ENCODE assay signal across 1 cellular context in the genomic region with DNA sequence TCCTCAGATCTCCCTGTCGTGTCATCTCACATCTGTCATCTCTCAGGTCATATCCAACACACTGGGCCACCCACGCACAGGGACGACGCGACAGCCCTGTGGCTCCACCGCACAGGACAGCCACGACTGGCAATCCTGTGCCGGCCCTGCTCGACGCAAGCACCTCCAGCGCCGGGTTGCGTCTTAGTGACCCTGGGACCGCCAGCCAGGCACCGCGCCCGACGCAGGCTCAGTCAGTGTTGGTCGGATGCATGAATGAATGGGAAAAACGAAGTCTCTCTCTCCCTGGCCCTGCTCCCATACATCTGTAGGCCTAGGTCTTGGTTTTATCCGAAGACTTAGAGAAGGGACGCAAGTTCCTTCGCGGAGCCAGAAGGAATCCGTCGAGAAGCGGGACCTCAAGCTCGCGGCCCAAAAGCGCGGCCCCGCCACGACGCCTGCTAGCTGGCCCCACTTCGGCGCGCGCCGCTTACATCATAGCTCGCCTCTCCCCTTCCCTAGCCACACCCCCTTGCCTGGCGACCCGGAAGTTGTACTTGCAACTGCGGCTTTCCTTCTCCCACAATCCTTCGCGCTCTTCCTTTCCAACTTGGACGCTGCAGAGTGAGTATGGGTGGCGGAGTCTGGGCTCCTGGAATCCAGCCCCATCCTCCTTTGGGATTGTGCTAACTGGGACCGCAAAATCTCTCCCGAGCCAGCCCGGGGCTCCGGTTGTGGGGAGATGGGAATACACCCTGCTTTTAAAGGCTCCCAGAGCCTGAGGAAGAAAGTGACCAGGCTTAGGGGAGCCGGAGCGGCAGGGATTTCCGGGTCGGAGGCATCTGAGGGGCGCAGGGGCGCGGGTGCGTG.
TF ChIP-seq lines count a peak whose summit lies in the region.

A gene (plus strand): TSS at position 577 of the 849 bp plus-strand sequence. CDS start 413 bp downstream, outside the sequence.

TF ChIP-seq in K562, 482 proteins besides CTCF, POLR2A, EP300 and RAD21 (continued from another document and continues in another):
- TF ChIP-seq, protein P1, sequence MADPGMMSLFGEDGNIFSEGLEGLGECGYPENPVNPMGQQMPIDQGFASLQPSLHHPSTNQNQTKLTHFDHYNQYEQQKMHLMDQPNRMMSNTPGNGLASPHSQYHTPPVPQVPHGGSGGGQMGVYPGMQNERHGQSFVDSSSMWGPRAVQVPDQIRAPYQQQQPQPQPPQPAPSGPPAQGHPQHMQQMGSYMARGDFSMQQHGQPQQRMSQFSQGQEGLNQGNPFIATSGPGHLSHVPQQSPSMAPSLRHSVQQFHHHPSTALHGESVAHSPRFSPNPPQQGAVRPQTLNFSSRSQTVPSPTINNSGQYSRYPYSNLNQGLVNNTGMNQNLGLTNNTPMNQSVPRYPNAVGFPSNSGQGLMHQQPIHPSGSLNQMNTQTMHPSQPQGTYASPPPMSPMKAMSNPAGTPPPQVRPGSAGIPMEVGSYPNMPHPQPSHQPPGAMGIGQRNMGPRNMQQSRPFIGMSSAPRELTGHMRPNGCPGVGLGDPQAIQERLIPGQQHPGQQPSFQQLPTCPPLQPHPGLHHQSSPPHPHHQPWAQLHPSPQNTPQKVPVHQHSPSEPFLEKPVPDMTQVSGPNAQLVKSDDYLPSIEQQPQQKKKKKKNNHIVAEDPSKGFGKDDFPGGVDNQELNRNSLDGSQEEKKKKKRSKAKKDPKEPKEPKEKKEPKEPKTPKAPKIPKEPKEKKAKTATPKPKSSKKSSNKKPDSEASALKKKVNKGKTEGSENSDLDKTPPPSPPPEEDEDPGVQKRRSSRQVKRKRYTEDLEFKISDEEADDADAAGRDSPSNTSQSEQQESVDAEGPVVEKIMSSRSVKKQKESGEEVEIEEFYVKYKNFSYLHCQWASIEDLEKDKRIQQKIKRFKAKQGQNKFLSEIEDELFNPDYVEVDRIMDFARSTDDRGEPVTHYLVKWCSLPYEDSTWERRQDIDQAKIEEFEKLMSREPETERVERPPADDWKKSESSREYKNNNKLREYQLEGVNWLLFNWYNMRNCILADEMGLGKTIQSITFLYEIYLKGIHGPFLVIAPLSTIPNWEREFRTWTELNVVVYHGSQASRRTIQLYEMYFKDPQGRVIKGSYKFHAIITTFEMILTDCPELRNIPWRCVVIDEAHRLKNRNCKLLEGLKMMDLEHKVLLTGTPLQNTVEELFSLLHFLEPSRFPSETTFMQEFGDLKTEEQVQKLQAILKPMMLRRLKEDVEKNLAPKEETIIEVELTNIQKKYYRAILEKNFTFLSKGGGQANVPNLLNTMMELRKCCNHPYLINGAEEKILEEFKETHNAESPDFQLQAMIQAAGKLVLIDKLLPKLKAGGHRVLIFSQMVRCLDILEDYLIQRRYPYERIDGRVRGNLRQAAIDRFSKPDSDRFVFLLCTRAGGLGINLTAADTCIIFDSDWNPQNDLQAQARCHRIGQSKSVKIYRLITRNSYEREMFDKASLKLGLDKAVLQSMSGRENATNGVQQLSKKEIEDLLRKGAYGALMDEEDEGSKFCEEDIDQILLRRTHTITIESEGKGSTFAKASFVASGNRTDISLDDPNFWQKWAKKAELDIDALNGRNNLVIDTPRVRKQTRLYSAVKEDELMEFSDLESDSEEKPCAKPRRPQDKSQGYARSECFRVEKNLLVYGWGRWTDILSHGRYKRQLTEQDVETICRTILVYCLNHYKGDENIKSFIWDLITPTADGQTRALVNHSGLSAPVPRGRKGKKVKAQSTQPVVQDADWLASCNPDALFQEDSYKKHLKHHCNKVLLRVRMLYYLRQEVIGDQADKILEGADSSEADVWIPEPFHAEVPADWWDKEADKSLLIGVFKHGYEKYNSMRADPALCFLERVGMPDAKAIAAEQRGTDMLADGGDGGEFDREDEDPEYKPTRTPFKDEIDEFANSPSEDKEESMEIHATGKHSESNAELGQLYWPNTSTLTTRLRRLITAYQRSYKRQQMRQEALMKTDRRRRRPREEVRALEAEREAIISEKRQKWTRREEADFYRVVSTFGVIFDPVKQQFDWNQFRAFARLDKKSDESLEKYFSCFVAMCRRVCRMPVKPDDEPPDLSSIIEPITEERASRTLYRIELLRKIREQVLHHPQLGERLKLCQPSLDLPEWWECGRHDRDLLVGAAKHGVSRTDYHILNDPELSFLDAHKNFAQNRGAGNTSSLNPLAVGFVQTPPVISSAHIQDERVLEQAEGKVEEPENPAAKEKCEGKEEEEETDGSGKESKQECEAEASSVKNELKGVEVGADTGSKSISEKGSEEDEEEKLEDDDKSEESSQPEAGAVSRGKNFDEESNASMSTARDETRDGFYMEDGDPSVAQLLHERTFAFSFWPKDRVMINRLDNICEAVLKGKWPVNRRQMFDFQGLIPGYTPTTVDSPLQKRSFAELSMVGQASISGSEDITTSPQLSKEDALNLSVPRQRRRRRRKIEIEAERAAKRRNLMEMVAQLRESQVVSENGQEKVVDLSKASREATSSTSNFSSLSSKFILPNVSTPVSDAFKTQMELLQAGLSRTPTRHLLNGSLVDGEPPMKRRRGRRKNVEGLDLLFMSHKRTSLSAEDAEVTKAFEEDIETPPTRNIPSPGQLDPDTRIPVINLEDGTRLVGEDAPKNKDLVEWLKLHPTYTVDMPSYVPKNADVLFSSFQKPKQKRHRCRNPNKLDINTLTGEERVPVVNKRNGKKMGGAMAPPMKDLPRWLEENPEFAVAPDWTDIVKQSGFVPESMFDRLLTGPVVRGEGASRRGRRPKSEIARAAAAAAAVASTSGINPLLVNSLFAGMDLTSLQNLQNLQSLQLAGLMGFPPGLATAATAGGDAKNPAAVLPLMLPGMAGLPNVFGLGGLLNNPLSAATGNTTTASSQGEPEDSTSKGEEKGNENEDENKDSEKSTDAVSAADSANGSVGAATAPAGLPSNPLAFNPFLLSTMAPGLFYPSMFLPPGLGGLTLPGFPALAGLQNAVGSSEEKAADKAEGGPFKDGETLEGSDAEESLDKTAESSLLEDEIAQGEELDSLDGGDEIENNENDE (IDR thresholded peaks at IDR 0.05; ENCODE audit: low read depth, low read length) = no peak
- TF ChIP-seq ZNF282 (CRISPR knock-in tag; IDR thresholded peaks at IDR 0.05) (peak; percentile 99), MTA3 (IDR thresholded peaks at IDR 0.05; ENCODE audit: borderline replicate concordance) (peak; percentile 89; the same call in 1 of the 2 replicates), FOXJ3 (CRISPR knock-in tag; IDR thresholded peaks at IDR 0.05) (peak; percentile 73; the same call in 1 of the 2 replicates), SREBF1 (IDR thresholded peaks at IDR 0.05; ENCODE audit: borderline replicate concordance, low read depth, low read length) (no peak), PPARD (CRISPR knock-in tag; IDR thresholded peaks at IDR 0.05) (no peak), ASH1L (IDR thresholded peaks at IDR 0.05; ENCODE audit: borderline replicate concordance, low read depth, partially characterized antibody) (peak; percentile 68), STAT5B (CRISPR knock-in tag; IDR thresholded peaks at IDR 0.05) (no peak), TAF7 (tag; IDR thresholded peaks at IDR 0.05) (peak; percentile 100), GTF2E2 (tag; IDR thresholded peaks at IDR 0.05) (peak; percentile 97), HEY1 (CRISPR knock-in tag; IDR thresholded peaks at IDR 0.05; ENCODE audit: borderline replicate concordance) (no peak), HNRNPH1 (optimal IDR thresholded peaks at IDR 0.05; ENCODE audit: low read depth, low read length) (no peak), ZBED1 (IDR thresholded peaks at IDR 0.05) (0 out of 2 replicates have a peak, but pooled peaks have one; percentile 37), PHF8 (IDR thresholded peaks at IDR 0.05; ENCODE audit: borderline replicate concordance, low read length) (peak; percentile 98), SMC3 (conservative IDR thresholded peaks at IDR 0.05; ENCODE audit: insufficient read depth, low read depth, low read length) (no peak), ZKSCAN3 (CRISPR knock-in tag; IDR thresholded peaks at IDR 0.05) (no peak), POLR2AphosphoS2 (IDR thresholded peaks at IDR 0.05; ENCODE audit: low read length) (peak; percentile 76; the same call in 1 of the 2 replicates)
- TF ChIP-seq, protein P2, sequence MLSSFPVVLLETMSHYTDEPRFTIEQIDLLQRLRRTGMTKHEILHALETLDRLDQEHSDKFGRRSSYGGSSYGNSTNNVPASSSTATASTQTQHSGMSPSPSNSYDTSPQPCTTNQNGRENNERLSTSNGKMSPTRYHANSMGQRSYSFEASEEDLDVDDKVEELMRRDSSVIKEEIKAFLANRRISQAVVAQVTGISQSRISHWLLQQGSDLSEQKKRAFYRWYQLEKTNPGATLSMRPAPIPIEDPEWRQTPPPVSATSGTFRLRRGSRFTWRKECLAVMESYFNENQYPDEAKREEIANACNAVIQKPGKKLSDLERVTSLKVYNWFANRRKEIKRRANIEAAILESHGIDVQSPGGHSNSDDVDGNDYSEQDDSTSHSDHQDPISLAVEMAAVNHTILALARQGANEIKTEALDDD (IDR thresholded peaks at IDR 0.05) = no peak
- TF ChIP-seq, protein P3, sequence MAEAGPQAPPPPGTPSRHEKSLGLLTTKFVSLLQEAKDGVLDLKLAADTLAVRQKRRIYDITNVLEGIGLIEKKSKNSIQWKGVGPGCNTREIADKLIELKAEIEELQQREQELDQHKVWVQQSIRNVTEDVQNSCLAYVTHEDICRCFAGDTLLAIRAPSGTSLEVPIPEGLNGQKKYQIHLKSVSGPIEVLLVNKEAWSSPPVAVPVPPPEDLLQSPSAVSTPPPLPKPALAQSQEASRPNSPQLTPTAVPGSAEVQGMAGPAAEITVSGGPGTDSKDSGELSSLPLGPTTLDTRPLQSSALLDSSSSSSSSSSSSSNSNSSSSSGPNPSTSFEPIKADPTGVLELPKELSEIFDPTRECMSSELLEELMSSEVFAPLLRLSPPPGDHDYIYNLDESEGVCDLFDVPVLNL (CRISPR knock-in tag; IDR thresholded peaks at IDR 0.05; ENCODE audit: low read depth) = peak; percentile 96
- TF ChIP-seq, protein P4, sequence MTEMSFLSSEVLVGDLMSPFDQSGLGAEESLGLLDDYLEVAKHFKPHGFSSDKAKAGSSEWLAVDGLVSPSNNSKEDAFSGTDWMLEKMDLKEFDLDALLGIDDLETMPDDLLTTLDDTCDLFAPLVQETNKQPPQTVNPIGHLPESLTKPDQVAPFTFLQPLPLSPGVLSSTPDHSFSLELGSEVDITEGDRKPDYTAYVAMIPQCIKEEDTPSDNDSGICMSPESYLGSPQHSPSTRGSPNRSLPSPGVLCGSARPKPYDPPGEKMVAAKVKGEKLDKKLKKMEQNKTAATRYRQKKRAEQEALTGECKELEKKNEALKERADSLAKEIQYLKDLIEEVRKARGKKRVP (CRISPR knock-in tag; IDR thresholded peaks at IDR 0.05) = peak; percentile 49; the same call in 1 of the 2 replicates
- TF ChIP-seq, protein P5, sequence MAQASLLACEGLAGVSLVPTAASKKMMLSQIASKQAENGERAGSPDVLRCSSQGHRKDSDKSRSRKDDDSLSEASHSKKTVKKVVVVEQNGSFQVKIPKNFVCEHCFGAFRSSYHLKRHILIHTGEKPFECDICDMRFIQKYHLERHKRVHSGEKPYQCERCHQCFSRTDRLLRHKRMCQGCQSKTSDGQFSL (CRISPR knock-in tag; IDR thresholded peaks at IDR 0.05) = peak; percentile 95
- TF ChIP-seq, protein P5 (tag; IDR thresholded peaks at IDR 0.05) = no peak
- TF ChIP-seq, protein P6, sequence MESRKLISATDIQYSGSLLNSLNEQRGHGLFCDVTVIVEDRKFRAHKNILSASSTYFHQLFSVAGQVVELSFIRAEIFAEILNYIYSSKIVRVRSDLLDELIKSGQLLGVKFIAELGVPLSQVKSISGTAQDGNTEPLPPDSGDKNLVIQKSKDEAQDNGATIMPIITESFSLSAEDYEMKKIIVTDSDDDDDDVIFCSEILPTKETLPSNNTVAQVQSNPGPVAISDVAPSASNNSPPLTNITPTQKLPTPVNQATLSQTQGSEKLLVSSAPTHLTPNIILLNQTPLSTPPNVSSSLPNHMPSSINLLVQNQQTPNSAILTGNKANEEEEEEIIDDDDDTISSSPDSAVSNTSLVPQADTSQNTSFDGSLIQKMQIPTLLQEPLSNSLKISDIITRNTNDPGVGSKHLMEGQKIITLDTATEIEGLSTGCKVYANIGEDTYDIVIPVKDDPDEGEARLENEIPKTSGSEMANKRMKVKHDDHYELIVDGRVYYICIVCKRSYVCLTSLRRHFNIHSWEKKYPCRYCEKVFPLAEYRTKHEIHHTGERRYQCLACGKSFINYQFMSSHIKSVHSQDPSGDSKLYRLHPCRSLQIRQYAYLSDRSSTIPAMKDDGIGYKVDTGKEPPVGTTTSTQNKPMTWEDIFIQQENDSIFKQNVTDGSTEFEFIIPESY (CRISPR knock-in tag; IDR thresholded peaks at IDR 0.05) = peak; percentile 99
- TF ChIP-seq, protein P7, sequence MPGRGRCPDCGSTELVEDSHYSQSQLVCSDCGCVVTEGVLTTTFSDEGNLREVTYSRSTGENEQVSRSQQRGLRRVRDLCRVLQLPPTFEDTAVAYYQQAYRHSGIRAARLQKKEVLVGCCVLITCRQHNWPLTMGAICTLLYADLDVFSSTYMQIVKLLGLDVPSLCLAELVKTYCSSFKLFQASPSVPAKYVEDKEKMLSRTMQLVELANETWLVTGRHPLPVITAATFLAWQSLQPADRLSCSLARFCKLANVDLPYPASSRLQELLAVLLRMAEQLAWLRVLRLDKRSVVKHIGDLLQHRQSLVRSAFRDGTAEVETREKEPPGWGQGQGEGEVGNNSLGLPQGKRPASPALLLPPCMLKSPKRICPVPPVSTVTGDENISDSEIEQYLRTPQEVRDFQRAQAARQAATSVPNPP (IDR thresholded peaks at IDR 0.05; ENCODE audit: borderline replicate concordance, insufficient read depth, insufficient read length) = no peak
- TF ChIP-seq, protein P8, sequence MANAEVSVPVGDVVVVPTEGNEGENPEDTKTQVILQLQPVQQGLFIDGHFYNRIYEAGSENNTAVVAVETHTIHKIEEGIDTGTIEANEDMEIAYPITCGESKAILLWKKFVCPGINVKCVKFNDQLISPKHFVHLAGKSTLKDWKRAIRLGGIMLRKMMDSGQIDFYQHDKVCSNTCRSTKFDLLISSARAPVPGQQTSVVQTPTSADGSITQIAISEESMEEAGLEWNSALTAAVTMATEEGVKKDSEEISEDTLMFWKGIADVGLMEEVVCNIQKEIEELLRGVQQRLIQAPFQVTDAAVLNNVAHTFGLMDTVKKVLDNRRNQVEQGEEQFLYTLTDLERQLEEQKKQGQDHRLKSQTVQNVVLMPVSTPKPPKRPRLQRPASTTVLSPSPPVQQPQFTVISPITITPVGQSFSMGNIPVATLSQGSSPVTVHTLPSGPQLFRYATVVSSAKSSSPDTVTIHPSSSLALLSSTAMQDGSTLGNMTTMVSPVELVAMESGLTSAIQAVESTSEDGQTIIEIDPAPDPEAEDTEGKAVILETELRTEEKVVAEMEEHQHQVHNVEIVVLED (CRISPR knock-in tag; IDR thresholded peaks at IDR 0.05) = 0 out of 2 replicates have a peak, but pooled peaks have one; percentile 22
- TF ChIP-seq, protein P9, sequence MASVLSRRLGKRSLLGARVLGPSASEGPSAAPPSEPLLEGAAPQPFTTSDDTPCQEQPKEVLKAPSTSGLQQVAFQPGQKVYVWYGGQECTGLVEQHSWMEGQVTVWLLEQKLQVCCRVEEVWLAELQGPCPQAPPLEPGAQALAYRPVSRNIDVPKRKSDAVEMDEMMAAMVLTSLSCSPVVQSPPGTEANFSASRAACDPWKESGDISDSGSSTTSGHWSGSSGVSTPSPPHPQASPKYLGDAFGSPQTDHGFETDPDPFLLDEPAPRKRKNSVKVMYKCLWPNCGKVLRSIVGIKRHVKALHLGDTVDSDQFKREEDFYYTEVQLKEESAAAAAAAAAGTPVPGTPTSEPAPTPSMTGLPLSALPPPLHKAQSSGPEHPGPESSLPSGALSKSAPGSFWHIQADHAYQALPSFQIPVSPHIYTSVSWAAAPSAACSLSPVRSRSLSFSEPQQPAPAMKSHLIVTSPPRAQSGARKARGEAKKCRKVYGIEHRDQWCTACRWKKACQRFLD (CRISPR knock-in tag; IDR thresholded peaks at IDR 0.05) = 0 out of 2 replicates have a peak, but pooled peaks have one; percentile 13
